8 cellular contexts compared by ENCODE assay signal in genomic region chr20:35699127-35699913, GRCh38. TPM values are rescaled to one million over a fixed set of nuclear protein-coding genes. Genes with fewer than 3 reads are reported as not detected.
DNase-seq lines count a peak whose midpoint lies in the region; ATAC-seq and TF ChIP-seq lines count a peak whose summit lies in the region.

Gene NFS1 (minus strand): TSS chr20:35699352. CDS start chr20:35699288, 64 bp downstream.
Gene ROMO1 (plus strand): TSS chr20:35699405. CDS start chr20:35699633, 228 bp downstream.

- no peak for TF ChIP-seq EP300 in upper lobe of left lung (IDR thresholded peaks at IDR 0.05)

- peak in 3 of 6 experiments; percentile 18 to 36 (median 29) for TF ChIP-seq CTCF in adrenal gland (IDR thresholded peaks at IDR 0.05)
- peak in 6 of 9 donors; percentile 12 to 46 (median 38) for TF ChIP-seq CTCF in heart right ventricle (IDR thresholded peaks at IDR 0.05)
- TF ChIP-seq CTCF in upper lobe of left lung (IDR thresholded peaks at IDR 0.05), result peak in 4 of 6 experiments; percentile 26 to 65 (median 53)

- H3K36me3 ChIP-seq in adrenal gland (replicated peaks in 1 of 2) (peaks cover 0 to 46% of the 10 kb centered on the region in 2 donors), heart right ventricle (peaks cover 0 to 67% (median 31%) of the 10 kb centered on the region in 9 donors), upper lobe of left lung (peaks cover 19 to 57% (median 32%) of the 10 kb centered on the region in 4 donors)

- H3K27ac ChIP-seq in adrenal gland, result peak within 1 kb of the TSS; percentile 63 to 93 (median 92)
- H3K27ac ChIP-seq in heart right ventricle, result peak within 1 kb of the TSS; percentile 76 to 95 (median 90)
- H3K27ac ChIP-seq in upper lobe of left lung, result peak within 1 kb of the TSS; percentile 86 to 96 (median 94)

- peak; percentile 83 for ATAC-seq in HG02642 (IDR thresholded peaks at IDR 0.05; ENCODE audit: poor library complexity, unreplicated experiment)
- ATAC-seq in heart right ventricle, result peak; percentile 93 to 97 (median 94)
- peak; percentile 91 to 95 for ATAC-seq in upper lobe of left lung (ENCODE audit: low FRiP score in 2 of 2)

- peak; percentile 65 for TF ChIP-seq POLR2A in GM10847 (IDR thresholded peaks at IDR 0.05; ENCODE audit: extremely low read depth, insufficient read length)
- peak; percentile 57 to 62 for TF ChIP-seq POLR2A in adrenal gland (IDR thresholded peaks at IDR 0.05)
- peak in 2 of 4 donors; percentile 34 to 77 for TF ChIP-seq POLR2A in upper lobe of left lung (IDR thresholded peaks at IDR 0.05)

- no peaks in the 10 kb centered on the region for H3K27me3 ChIP-seq in adrenal gland
- no peaks in the 10 kb centered on the region for H3K27me3 ChIP-seq in heart right ventricle
- H3K27me3 ChIP-seq in upper lobe of left lung, result no peaks in the 10 kb centered on the region

- H3K4me1 ChIP-seq in adrenal gland (replicated peaks in 1 of 2) (peaks cover 10 to 47% of the 10 kb centered on the region in 2 donors), heart right ventricle (peaks cover 5 to 40% (median 22%) of the 10 kb centered on the region in 9 donors), upper lobe of left lung (peaks cover 15 to 39% (median 22%) of the 10 kb centered on the region in 4 donors)

- H3K4me3 ChIP-seq in adrenal gland (peak within 1 kb of the TSS; percentile 83 to 90 (median 86)), heart right ventricle (peak within 1 kb of the TSS; percentile 64 to 99 (median 90)), upper lobe of left lung (peak within 1 kb of the TSS; percentile 61 to 95 (median 84))

- intact Hi-C loops in adrenal gland (cut with DNase I) (loop anchor here in 1 of 2 donors (10.0 kb wide), 1 partner anchor 235 kb away; no protein-coding TSS in a partner anchor), heart right ventricle (cut with DNase I) (loop anchor here in 4 of 10 donors (5.0 to 10.0 kb wide), 6 partner anchors 33 to 235 kb away; partner anchors contain the start of gene SPAG4 (in 1 of the 4)), posterior vena cava (cut with DNase I) (loop anchor here in 1 of 2 donors (10.0 kb wide), 1 partner anchor 225 kb away; no protein-coding TSS in a partner anchor)

- WGBS in adrenal gland, 4 donors, result 0 to 1% (median 0%) methylated on average over 5 to 80 of the region's 80 CpGs
- 0 to 1% methylated on average over 69 to 80 of the region's 80 CpGs for WGBS in heart right ventricle, 2 donors
- 0 to 1% methylated on average over 9 to 38 of the region's 80 CpGs for WGBS in upper lobe of left lung, 2 donors

- H3K9me3 ChIP-seq in adrenal gland (replicated peaks in 1 of 3) (no peaks in the 10 kb centered on the region), heart right ventricle (no peaks in the 10 kb centered on the region), upper lobe of left lung (no peaks in the 10 kb centered on the region)

- peak; percentile 85 for DNase-seq in NCI-H1105 treated with DMSO at 0.1 percent for 48 hours (lab: John Stamatoyannopoulos, UW)
- peak; percentile 70 to 85 (median 84) for DNase-seq in T-helper 1 cell
- DNase-seq in adrenal gland, result peak; percentile 81 to 90 (median 85)
- DNase-seq in heart right ventricle, result peak; percentile 85 to 88
- DNase-seq in posterior vena cava (ENCODE audit: low spot score), result peak; percentile 96
- DNase-seq in upper lobe of left lung, result peak; percentile 83 to 97

RNA-seq across cellular contexts. Expression of gene NFS1, which starts in this region (rescaled TPM):
- total RNA-seq in adrenal gland (100 to 1,000 TPM in 5 of 8 donors, 10 to 100 TPM in 3; 40.1 to 129 (median 113) TPM), heart right ventricle (10 to 100 TPM; 41.8 to 69.0 (median 59.3) TPM), posterior vena cava (10 to 100 TPM; 15.9 to 22.0 TPM), upper lobe of left lung (10 to 100 TPM; 16.2 to 90.1 (median 22.6) TPM)
- polyA plus RNA-seq in adrenal gland (10 to 100 TPM; 60.3 to 97.1 (median 73.1) TPM), heart right ventricle (10 to 100 TPM; 29.5 to 49.7 TPM)

RNA-seq across cellular contexts. Expression of gene ROMO1, which starts in this region (rescaled TPM):
- 100 to 1,000 TPM; 154 to 477 (median 235) TPM for total RNA-seq in adrenal gland
- polyA plus RNA-seq in adrenal gland, result 1,000 to 10,000 TPM in 1 of 3 donors, 100 to 1,000 TPM in 1, 10 to 100 TPM in 1; 50.1 to 1,321 (median 664) TPM
- total RNA-seq in heart right ventricle, result 100 to 1,000 TPM; 128 to 193 (median 156) TPM
- 100 to 1,000 TPM; 595 to 734 TPM for polyA plus RNA-seq in heart right ventricle
- 100 to 1,000 TPM; 126 TPM for total RNA-seq in posterior vena cava
- total RNA-seq in upper lobe of left lung, result 100 to 1,000 TPM; 105 to 213 (median 134) TPM

Comparison
In these comparisons a context has a peak if more than half of its experiments do, and no peak if none do; other contexts are left out.
1. Peak in every context shown above with its lines: DNase-seq, ATAC-seq, H3K4me3 ChIP-seq and H3K27ac ChIP-seq.